Comparison of ENCODE assay signal across 9 cellular contexts in the genomic region with DNA sequence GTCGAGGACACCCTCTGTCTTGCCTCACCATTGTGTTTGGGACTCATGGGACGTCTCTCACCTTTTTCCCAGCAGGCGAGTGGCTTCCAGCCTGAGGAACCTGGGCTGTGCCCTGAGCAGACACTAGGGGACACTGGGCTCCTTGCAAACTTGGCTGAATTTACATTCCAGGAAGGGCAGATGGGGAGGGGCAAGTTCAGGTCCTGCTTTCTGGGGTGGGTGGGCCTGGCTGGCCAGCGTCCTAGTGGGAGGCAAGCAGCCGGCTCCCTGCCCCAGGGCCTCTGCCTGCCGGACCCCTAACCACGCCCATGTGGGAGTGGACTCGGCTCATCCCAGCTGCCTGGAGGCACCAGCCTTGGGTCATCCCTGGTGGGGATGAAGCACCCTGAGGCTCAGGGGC. TPM values are rescaled to one million over a fixed set of nuclear protein-coding genes. Genes with fewer than 3 reads are reported as not detected.
DNase-seq lines count a peak whose midpoint lies in the region; ATAC-seq, FAIRE-seq and TF ChIP-seq lines count a peak whose summit lies in the region.
"Had no signal": no experiment of that assay in that cellular context is flagged by ENCODE, and none has a peak within 500 bp of the region (broad histone marks: within the 10 kb centered on the region; RNA-seq: fewer than 3 reads in every experiment).

No MANE protein-coding gene starts in this region.

- H3K9ac ChIP-seq in K562 (ENCODE audit: insufficient read depth in 1 of 2, low read depth in 2 of 2, low read length in 2 of 2): no peak overlapping the region

- WGBS in K562 (ENCODE audit: insufficient coverage, low coverage, missing lambda C conversion rate): 7% methylated on average over 8 of the region's 8 CpGs

- H2AFZ ChIP-seq in K562 (ENCODE audit: low read depth, low read length): 0 out of 2 replicates have a peak overlapping the region, but pooled peaks have one; percentile 9

- peak; percentile 33 to 73 for TF ChIP-seq RAD21 in K562 (CRISPR knock-in tag; conservative IDR thresholded peaks at IDR 0.05 in 1 of 2, IDR thresholded peaks at IDR 0.05 in 1 of 2)

- in situ Hi-C loops in K562 (cut with MboI): no loop called here

- H3K79me2 ChIP-seq in K562 (ENCODE audit: control insufficient read depth, insufficient read depth, low read length): no peaks in the 10 kb centered on the region

- H3K4me1 ChIP-seq in K562 (replicated peaks in 1 of 2; ENCODE audit: control insufficient read depth in 2 of 2, insufficient read depth in 2 of 2, low read length in 2 of 2): peaks cover 4 to 22% of the 10 kb centered on the region in 2 experiments; a peak in 3 of 5 replicates

- POLR2A ChIA-PET in K562 (lab: Yijun Ruan, JAX): no interaction called here

- peak; percentile 89 for FAIRE-seq in K562 (lab: Jason Lieb, UNC)

- ATAC-seq in K562: peak; percentile 86
- ATAC-seq in left lobe of liver: peak; percentile 83

- peak; percentile 78 to 87 (median 84) for TF ChIP-seq CTCF in K562 (IDR thresholded peaks at IDR 0.05 in 2 of 3, conservative IDR thresholded peaks at IDR 0.05 in 1 of 3; ENCODE audit: insufficient read depth in 2 of 3, low read depth in 1 of 3, low read length in 3 of 3)

- no peaks in the 10 kb centered on the region for H3K36me3 ChIP-seq in K562 (ENCODE audit: control insufficient read depth, insufficient read depth, low read length)

- no peak overlapping the region for H3K4me2 ChIP-seq in K562 (ENCODE audit: insufficient read depth, low read length)

- intact Hi-C loops in K562 (cut with micrococcal nuclease): loop anchor here (1.0 to 10.0 kb wide), 2 partner anchors 175 to 293 kb away; partner anchors contain the start of gene GRM4

- H3K4me3 ChIP-seq in K562: no peak overlapping the region

- BruUV-seq in K562 (replicated peaks; lab: Mats Ljungman, UMichigan): no TSS peak

- peaks cover 12 to 28% of the 10 kb centered on the region in 2 experiments; a peak in 2 of 5 replicates for H3K27me3 ChIP-seq in K562 (ENCODE audit: control insufficient read depth in 2 of 2, insufficient read depth in 2 of 2, low read length in 2 of 2)

- H4K20me1 ChIP-seq in K562 (replicated peaks; ENCODE audit: control insufficient read depth, insufficient read depth, low read length): no peaks in the 10 kb centered on the region

- CTCF ChIA-PET in K562 (lab: Yijun Ruan, JAX; ENCODE audit: low intra/inter-chr PET ratio): interaction anchor here (0.7 to 1.8 kb wide), 3 partner anchors 176 to 302 kb away, joined by 3 to 6 read pairs (median 6); no protein-coding TSS in a partner anchor

- H3K9me3 ChIP-seq in K562 (replicated peaks; ENCODE audit: control insufficient read depth, insufficient read depth, low read depth, low read length): no peaks in the 10 kb centered on the region

- DNase-seq in DMS 273 treated with DMSO at 0.1 percent for 48 hours (lab: John Stamatoyannopoulos, UW): peak; percentile 32
- peak; percentile 24 for DNase-seq in HuH-7.5 (ENCODE audit: low spot score)
- DNase-seq in K562 (ENCODE audit: extremely low read depth in 1 of 4, low spot score in 3 of 4): peak; percentile 62 to 75 (median 70)
- no peak for DNase-seq in left lobe of liver (ENCODE audit: low spot score)
- DNase-seq in stimulated activated CD4-positive, alpha-beta T cell treated with anti-CD3 and anti-CD28 coated beads, Interleukin-15, amount 100 ng/mL, for 24 hours: no peak
- no peak for DNase-seq in T1000 (lab: John Stamatoyannopoulos, UW)
- DNase-seq in anterior cingulate cortex (lab: John Stamatoyannopoulos, UW): no peak
- no peak for DNase-seq in NCI-H1436 treated with DMSO at 0.1 percent for 48 hours (lab: John Stamatoyannopoulos, UW)

- TF ChIP-seq EP300 in K562 (IDR thresholded peaks at IDR 0.05; ENCODE audit: low read length): no peak

- no peak for TF ChIP-seq POLR2A in K562 (conservative IDR thresholded peaks at IDR 0.05)

- H3K9me1 ChIP-seq in K562 (ENCODE audit: control insufficient read depth, insufficient read depth, low read length): no peaks in the 10 kb centered on the region

- no peak overlapping the region for H3K27ac ChIP-seq in K562 (ENCODE audit: extremely low read depth, low read depth, low read length)

TF ChIP-seq in K562, 482 proteins besides CTCF, POLR2A, EP300 and RAD21 (continues in another document):
- no peak for TF ChIP-seq ZNF316 (IDR thresholded peaks at IDR 0.05)
- peak; percentile 21; the same call in 1 of the 2 replicates for TF ChIP-seq CC2D1A (IDR thresholded peaks at IDR 0.05)
- no peak for TF ChIP-seq KAT8 (IDR thresholded peaks at IDR 0.05; ENCODE audit: low read depth)
- no peak for TF ChIP-seq KAT2B (IDR thresholded peaks at IDR 0.05; ENCODE audit: low read depth, low read length)
- no peak for TF ChIP-seq ZKSCAN1 (IDR thresholded peaks at IDR 0.05; ENCODE audit: low read depth, low read length)
- peak; percentile 36; the same call in 1 of the 2 replicates for TF ChIP-seq TEAD4 (IDR thresholded peaks at IDR 0.05; ENCODE audit: low read length)
- TF ChIP-seq TEAD4 (CRISPR knock-in tag; IDR thresholded peaks at IDR 0.05; ENCODE audit: borderline replicate concordance): no peak
- TF ChIP-seq SMC3 (conservative IDR thresholded peaks at IDR 0.05; ENCODE audit: insufficient read depth, low read depth, low read length): peak; percentile 38; the same call in 1 of the 2 replicates
- TF ChIP-seq THRB (CRISPR knock-in tag; conservative IDR thresholded peaks at IDR 0.05): no peak
- TF ChIP-seq HMGN3 (IDR thresholded peaks at IDR 0.05; ENCODE audit: borderline replicate concordance, extremely low read depth, insufficient read length, low read depth, low read length): peak; percentile 25
- no peak for TF ChIP-seq XRCC3 (IDR thresholded peaks at IDR 0.05)
- TF ChIP-seq, protein P1, sequence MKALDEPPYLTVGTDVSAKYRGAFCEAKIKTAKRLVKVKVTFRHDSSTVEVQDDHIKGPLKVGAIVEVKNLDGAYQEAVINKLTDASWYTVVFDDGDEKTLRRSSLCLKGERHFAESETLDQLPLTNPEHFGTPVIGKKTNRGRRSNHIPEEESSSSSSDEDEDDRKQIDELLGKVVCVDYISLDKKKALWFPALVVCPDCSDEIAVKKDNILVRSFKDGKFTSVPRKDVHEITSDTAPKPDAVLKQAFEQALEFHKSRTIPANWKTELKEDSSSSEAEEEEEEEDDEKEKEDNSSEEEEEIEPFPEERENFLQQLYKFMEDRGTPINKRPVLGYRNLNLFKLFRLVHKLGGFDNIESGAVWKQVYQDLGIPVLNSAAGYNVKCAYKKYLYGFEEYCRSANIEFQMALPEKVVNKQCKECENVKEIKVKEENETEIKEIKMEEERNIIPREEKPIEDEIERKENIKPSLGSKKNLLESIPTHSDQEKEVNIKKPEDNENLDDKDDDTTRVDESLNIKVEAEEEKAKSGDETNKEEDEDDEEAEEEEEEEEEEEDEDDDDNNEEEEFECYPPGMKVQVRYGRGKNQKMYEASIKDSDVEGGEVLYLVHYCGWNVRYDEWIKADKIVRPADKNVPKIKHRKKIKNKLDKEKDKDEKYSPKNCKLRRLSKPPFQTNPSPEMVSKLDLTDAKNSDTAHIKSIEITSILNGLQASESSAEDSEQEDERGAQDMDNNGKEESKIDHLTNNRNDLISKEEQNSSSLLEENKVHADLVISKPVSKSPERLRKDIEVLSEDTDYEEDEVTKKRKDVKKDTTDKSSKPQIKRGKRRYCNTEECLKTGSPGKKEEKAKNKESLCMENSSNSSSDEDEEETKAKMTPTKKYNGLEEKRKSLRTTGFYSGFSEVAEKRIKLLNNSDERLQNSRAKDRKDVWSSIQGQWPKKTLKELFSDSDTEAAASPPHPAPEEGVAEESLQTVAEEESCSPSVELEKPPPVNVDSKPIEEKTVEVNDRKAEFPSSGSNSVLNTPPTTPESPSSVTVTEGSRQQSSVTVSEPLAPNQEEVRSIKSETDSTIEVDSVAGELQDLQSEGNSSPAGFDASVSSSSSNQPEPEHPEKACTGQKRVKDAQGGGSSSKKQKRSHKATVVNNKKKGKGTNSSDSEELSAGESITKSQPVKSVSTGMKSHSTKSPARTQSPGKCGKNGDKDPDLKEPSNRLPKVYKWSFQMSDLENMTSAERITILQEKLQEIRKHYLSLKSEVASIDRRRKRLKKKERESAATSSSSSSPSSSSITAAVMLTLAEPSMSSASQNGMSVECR (CRISPR knock-in tag; IDR thresholded peaks at IDR 0.05): 0 out of 2 replicates have a peak, but pooled peaks have one; percentile 28
- no peak for TF ChIP-seq SNRNP70 (optimal IDR thresholded peaks at IDR 0.05; ENCODE audit: low read depth, low read length)
- peak; percentile 19 to 66; a peak in 1 of 4 replicates for TF ChIP-seq TEAD1 (CRISPR knock-in tag; IDR thresholded peaks at IDR 0.05)
- no peak for TF ChIP-seq SREBF1 (IDR thresholded peaks at IDR 0.05; ENCODE audit: borderline replicate concordance, low read depth, low read length)
- TF ChIP-seq ZC3H11A (IDR thresholded peaks at IDR 0.05; ENCODE audit: low read depth, low read length): no peak

RNA-seq across cellular contexts. Expression of gene MLN, which starts 48.2 kb away (rescaled TPM):
- total RNA-seq in K562 (2011; cell fraction: chromatin; rRNA removed; ENCODE audit: low replicate concordance): not detected in 2 replicates
- total RNA-seq in K562 (2011; cell fraction: nucleolus; rRNA removed): not detected in 2 replicates
- total RNA-seq in K562 (2011; cell fraction: nucleoplasm; rRNA removed): not detected in 2 replicates
- not detected in 2 replicates for total RNA-seq in K562 (2014; rRNA removed)
- not detected in 2 replicates for total RNA-seq in K562 (2014; rRNA removed; fragmentation: Illumina TruSeq; extraction: Trizol)
- not detected in 2 replicates for total RNA-seq in K562 (2015; rRNA removed; fragmentation: Illumina TruSeq; extraction: Trizol)
- not detected in 2 replicates for total RNA-seq in K562 (2021)
- not detected in 2 replicates for polyA plus RNA-seq in K562 (2011; rRNA removed)
- not detected in 2 replicates for polyA plus RNA-seq in K562 (2011; cell fraction: cytosol; rRNA removed)
- polyA plus RNA-seq in K562 (2011; cell fraction: nucleus; rRNA removed): not detected in 2 replicates
- polyA plus RNA-seq in K562 (2012): not detected in 2 replicates
- not detected in 2 replicates for polyA plus RNA-seq in K562 (2014; fragmentation: Illumina TruSeq; extraction: Trizol)
- polyA plus RNA-seq in K562 (2014; fragmentation: Nextera tagmentation; extraction: Ambion mirVana): not detected
- polyA plus RNA-seq in K562 (2014; rRNA removed): not detected in 2 replicates
- not detected in 2 replicates for polyA minus RNA-seq in K562 (2011; rRNA and poly(A)+ RNA removed)
- polyA minus RNA-seq in K562 (2011; cell fraction: cytosol; rRNA and poly(A)+ RNA removed): not detected in 2 replicates
- polyA minus RNA-seq in K562 (2011; cell fraction: nucleus; rRNA and poly(A)+ RNA removed): not detected in 2 replicates
- not detected for total RNA-seq in left lobe of liver
- total RNA-seq: activated CD8-positive, alpha-beta memory T cell treated with anti-CD3 and anti-CD28 coated beads for 36 hours had no signal

Comparison
In these comparisons a context has a peak if more than half of its experiments do, and no peak if none do; other contexts are left out.
1. DNase-seq: peak in DMS 273 treated with DMSO at 0.1 percent for 48 hours (single experiment), HuH-7.5 (single experiment) and K562 (4 of 4); none in left lobe of liver (single experiment), stimulated activated CD4-positive, alpha-beta T cell treated with anti-CD3 and anti-CD28 coated beads, Interleukin-15, amount 100 ng/mL, for 24 hours (single experiment), T1000 (single experiment), anterior cingulate cortex (0 of 58) and NCI-H1436 treated with DMSO at 0.1 percent for 48 hours (single experiment).